Comparison of ENCODE assay signal across 1 cellular context in genomic region chr1:235902638-235903542, GRCh38.
TF ChIP-seq lines count a peak whose summit lies in the region.

No MANE protein-coding gene starts in this region.

TF ChIP-seq in SK-N-SH treated with all-trans-retinoic acid at 6 μM for 48 hours, 23 proteins besides CTCF, POLR2A, EP300 and RAD21 (continued from another document):
- no peak for TF ChIP-seq CREB5 (CRISPR knock-in tag; IDR thresholded peaks at IDR 0.05; ENCODE audit: low read depth)
- TF ChIP-seq PATZ1 (CRISPR knock-in tag; IDR thresholded peaks at IDR 0.05; ENCODE audit: borderline replicate concordance) = no peak
